Comparison of ENCODE assay signal across 9 cellular contexts in genomic region chr2:223835701-223836532, GRCh38. TPM values are rescaled to one million over a fixed set of nuclear protein-coding genes. Genes with fewer than 3 reads are reported as not detected.
A peak's percentile ranks its signal among the peaks of the same experiment; 100 is the strongest.
DNase-seq lines count a peak whose midpoint lies in the region; ATAC-seq and TF ChIP-seq lines count a peak whose summit lies in the region.
"Had no signal": no experiment of that assay in that cellular context is flagged by ENCODE, and none has a peak within 500 bp of the region (broad histone marks: within the 10 kb centered on the region; RNA-seq: fewer than 3 reads in every experiment).

No MANE protein-coding gene starts in this region.

- no peak overlapping the region for H3K27ac Mint-ChIP-seq in activated CD8-positive, alpha-beta T cell treated with anti-CD3 and anti-CD28 coated beads for 36 hours
- peak overlapping the region; percentile 69 for H3K27ac Mint-ChIP-seq in progenitor cell of endocrine pancreas

- H3K4me3 Mint-ChIP-seq in activated CD8-positive, alpha-beta T cell treated with anti-CD3 and anti-CD28 coated beads for 36 hours = peak overlapping the region; percentile 93
- H3K4me3 Mint-ChIP-seq in progenitor cell of endocrine pancreas (ENCODE audit: low read depth) = peak overlapping the region; percentile 94

- peak overlapping the region; percentile 69 for H3K4me3 ChIP-seq in GM12864 (ENCODE audit: low read depth, low read length)

- no peaks in the 10 kb centered on the region for H3K9me3 Mint-ChIP-seq in activated CD8-positive, alpha-beta T cell treated with anti-CD3 and anti-CD28 coated beads for 36 hours
- no peaks in the 10 kb centered on the region for H3K9me3 Mint-ChIP-seq in progenitor cell of endocrine pancreas (ENCODE audit: low read depth)

- no peaks in the 10 kb centered on the region for H3K36me3 Mint-ChIP-seq in activated CD8-positive, alpha-beta T cell treated with anti-CD3 and anti-CD28 coated beads for 36 hours (ENCODE audit: low read depth)
- H3K36me3 Mint-ChIP-seq in progenitor cell of endocrine pancreas (ENCODE audit: insufficient read depth) = peaks cover 1% of the 10 kb centered on the region

- DNase-seq in GM12864 (ENCODE audit: low read depth) = peak; percentile 80
- DNase-seq in activated CD8-positive, alpha-beta T cell treated with anti-CD3 and anti-CD28 coated beads for 36 hours = peak; percentile 23
- DNase-seq in progenitor cell of endocrine pancreas (ENCODE audit: low spot score, unreplicated experiment) = no peak
- DNase-seq in NCI-H1694 (lab: John Stamatoyannopoulos, UW) = no peak
- DNase-seq in stimulated activated CD4-positive, alpha-beta T cell treated with anti-CD3 and anti-CD28 coated beads, Interleukin-4, amount 100 ng/mL, for 1 hour = no peak
- no peak for DNase-seq in stimulated activated CD4-positive, alpha-beta T cell treated with anti-CD3 and anti-CD28 coated beads, Interleukin-2, amount 100 ng/mL, for 24 hours

- intact Hi-C loops in activated CD8-positive, alpha-beta T cell treated with anti-CD3 and anti-CD28 coated beads for 36 hours (cut with micrococcal nuclease) = loop anchor here (5.0 kb wide), 1 partner anchor 121 kb away; the partner anchor contains the start of gene MRPL44

- peaks cover 3% of the 10 kb centered on the region for H3K27me3 Mint-ChIP-seq in activated CD8-positive, alpha-beta T cell treated with anti-CD3 and anti-CD28 coated beads for 36 hours
- no peaks in the 10 kb centered on the region for H3K27me3 Mint-ChIP-seq in progenitor cell of endocrine pancreas

- POLR2A ChIA-PET in activated CD8-positive, alpha-beta T cell treated with anti-CD3 and anti-CD28 coated beads for 36 hours (lab: Charles Lee) = interaction anchor here (0.7 kb wide), 1 partner anchor 1005 kb away, joined by 3 read pairs; no protein-coding TSS in a partner anchor

- H3K4me1 Mint-ChIP-seq in activated CD8-positive, alpha-beta T cell treated with anti-CD3 and anti-CD28 coated beads for 36 hours (ENCODE audit: low read depth) = peaks cover 14% of the 10 kb centered on the region
- peaks cover 10% of the 10 kb centered on the region for H3K4me1 Mint-ChIP-seq in progenitor cell of endocrine pancreas (ENCODE audit: low read depth)

- CTCF ChIA-PET in activated CD8-positive, alpha-beta T cell treated with anti-CD3 and anti-CD28 coated beads for 36 hours (lab: Charles Lee) = interaction anchor here (1.7 kb wide), 1 partner anchor 108 kb away, joined by 4 read pairs; no protein-coding TSS in a partner anchor

- ATAC-seq in GM19463 (IDR thresholded peaks at IDR 0.05; ENCODE audit: unreplicated experiment) (peak; percentile 45), HG03442 (IDR thresholded peaks at IDR 0.05; ENCODE audit: unreplicated experiment) (peak; percentile 60)
- ATAC-seq in activated CD8-positive, alpha-beta T cell treated with anti-CD3 and anti-CD28 coated beads for 36 hours = no peak
- ATAC-seq: left colon had no signal

- no peak for TF ChIP-seq CTCF in GM12864 (IDR thresholded peaks at IDR 0.05; ENCODE audit: low read depth, low read length, missing control alignments)
- TF ChIP-seq CTCF in activated CD8-positive, alpha-beta T cell treated with anti-CD3 and anti-CD28 coated beads for 36 hours (IDR thresholded peaks at IDR 0.05) = no peak
- no peak for TF ChIP-seq CTCF in progenitor cell of endocrine pancreas (IDR thresholded peaks at IDR 0.05; ENCODE audit: unreplicated experiment)

RNA-seq across cellular contexts. Expression of gene AP1S3, which starts 1.5 kb away (rescaled TPM):
- total RNA-seq in activated CD8-positive, alpha-beta T cell treated with anti-CD3 and anti-CD28 coated beads for 36 hours = 1 to 10 TPM; 5.7 to 6.6 TPM
- 11.5 and 12.7 TPM in 2 replicates for total RNA-seq in progenitor cell of endocrine pancreas

Comparison
In these comparisons a context has a peak if more than half of its experiments do, and no peak if none do; other contexts are left out.
1. DNase-seq: peak in GM12864 (single experiment) and activated CD8-positive, alpha-beta T cell treated with anti-CD3 and anti-CD28 coated beads for 36 hours (single experiment); none in progenitor cell of endocrine pancreas (single experiment), NCI-H1694 (single experiment), stimulated activated CD4-positive, alpha-beta T cell treated with anti-CD3 and anti-CD28 coated beads, Interleukin-4, amount 100 ng/mL, for 1 hour (single experiment) and stimulated activated CD4-positive, alpha-beta T cell treated with anti-CD3 and anti-CD28 coated beads, Interleukin-2, amount 100 ng/mL, for 24 hours (0 of 2).